ENCODE assay signal across 39 cellular contexts in the genomic region with DNA sequence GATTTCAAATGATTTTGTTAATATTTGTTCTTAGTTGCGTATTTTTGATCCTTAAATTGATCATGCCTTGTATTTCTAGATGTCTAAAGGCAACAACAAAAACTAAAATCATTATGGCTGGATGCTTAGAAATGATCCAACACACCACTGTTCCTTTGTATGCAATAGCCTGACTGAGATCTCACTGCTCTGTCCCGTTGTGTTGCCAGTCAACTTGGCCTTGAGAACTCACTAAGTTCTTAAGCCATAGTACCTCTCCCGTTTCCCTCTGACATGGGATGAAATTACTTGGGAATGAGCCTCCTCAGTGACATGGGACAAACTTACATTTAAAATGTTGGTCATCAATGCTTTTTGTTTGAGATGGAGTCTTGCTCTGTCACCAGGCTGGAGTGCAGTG.
"Had no signal": no experiment of that assay in that cellular context is flagged by ENCODE, and none has a peak within 500 bp of the region (broad histone marks: within the 10 kb centered on the region; RNA-seq: fewer than 3 reads in every experiment).

No MANE protein-coding gene starts in this region.

- H3K27ac ChIP-seq: ascending aorta, body of pancreas, brain microvascular endothelial cell, breast epithelium, cardiac muscle cell had no signal

- H3K27me3 Mint-ChIP-seq: activated naive CD4-positive, alpha-beta T cell treated with anti-CD3 and anti-CD28 coated beads, Interleukin-2, amount 50 U/mL, for 24 hours; activated naive CD8-positive, alpha-beta T cell; activated naive CD8-positive, alpha-beta T cell treated with anti-CD3 and anti-CD28 coated beads for 36 hours; brain had no signal

- H3K4me3 Mint-ChIP-seq: activated naive CD4-positive, alpha-beta T cell treated with anti-CD3 and anti-CD28 coated beads for 36 hours; activated naive CD4-positive, alpha-beta T cell treated with anti-CD3 and anti-CD28 coated beads, Interleukin-2, amount 10 ng/mL, durations not matched to agents 7 days and 5 days; activated naive CD4-positive, alpha-beta T cell treated with anti-CD3 and anti-CD28 coated beads, Interleukin-2, amount 50 U/mL, for 24 hours; activated naive CD8-positive, alpha-beta T cell; activated naive CD8-positive, alpha-beta T cell treated with anti-CD3 and anti-CD28 coated beads for 36 hours; activated naive CD8-positive, alpha-beta T cell treated with anti-CD3 and anti-CD28 coated beads, Interleukin-2, amount 10 ng/mL, durations not matched to agents 7 days and 5 days; activated naive CD8-positive, alpha-beta T cell treated with anti-CD3 and anti-CD28 coated beads, Interleukin-2, amount 50 U/mL, for 24 hours; activated T-cell treated with anti-CD3 and anti-CD28 coated beads, Interleukin-2, amount 50 U/mL, for 4 hours; activated T-cell treated with anti-CD3 and anti-CD28 coated beads, Interleukin-2, amount 50 U/mL, for 72 hours; activated T-helper 1 cell treated with anti-CD3 and anti-CD28 coated beads, Interleukin-12 subunit alpha, Interleukin-12 subunit beta, Interleukin-2, Interleukin-4 antibody, amounts not matched to agents 30 ng/mL and 10 ng/mL and 1 ng/mL, durations not matched to agents 14 hours and 24 hours and 36 hours; activated T-helper 17 cell treated with anti-CD3 and anti-CD28 coated beads, Interleukin-2, amount 50 U/mL, for 72 hours; brain; central memory CD8-positive, alpha-beta T cell had no signal

- H3K36me3 Mint-ChIP-seq: activated naive CD4-positive, alpha-beta T cell treated with anti-CD3 and anti-CD28 coated beads, Interleukin-2, amount 10 ng/mL, durations not matched to agents 7 days and 5 days; activated naive CD4-positive, alpha-beta T cell treated with anti-CD3 and anti-CD28 coated beads, Interleukin-2, amount 50 U/mL, for 24 hours; activated naive CD4-positive, alpha-beta T cell treated with anti-CD3 and anti-CD28 coated beads, Interleukin-2, amount 50 U/mL, for 72 hours; activated naive CD8-positive, alpha-beta T cell; activated naive CD8-positive, alpha-beta T cell treated with anti-CD3 and anti-CD28 coated beads for 36 hours; activated naive CD8-positive, alpha-beta T cell treated with anti-CD3 and anti-CD28 coated beads, Interleukin-2, amount 10 ng/mL, durations not matched to agents 7 days and 5 days; brain had no signal

- H3K27ac Mint-ChIP-seq: activated naive CD4-positive, alpha-beta T cell treated with anti-CD3 and anti-CD28 coated beads for 36 hours; activated naive CD4-positive, alpha-beta T cell treated with anti-CD3 and anti-CD28 coated beads, Interleukin-2, amount 10 ng/mL, durations not matched to agents 7 days and 5 days; activated naive CD4-positive, alpha-beta T cell treated with anti-CD3 and anti-CD28 coated beads, Interleukin-2, amount 50 U/mL, for 24 hours; activated naive CD4-positive, alpha-beta T cell treated with anti-CD3 and anti-CD28 coated beads, Interleukin-2, amount 50 U/mL, for 72 hours; activated naive CD8-positive, alpha-beta T cell; activated naive CD8-positive, alpha-beta T cell treated with anti-CD3 and anti-CD28 coated beads for 36 hours; activated naive CD8-positive, alpha-beta T cell treated with anti-CD3 and anti-CD28 coated beads, Interleukin-2, amount 10 ng/mL, durations not matched to agents 7 days and 5 days; activated naive CD8-positive, alpha-beta T cell treated with anti-CD3 and anti-CD28 coated beads, Interleukin-2, amount 50 U/mL, for 24 hours; activated T-cell treated with anti-CD3 and anti-CD28 coated beads, Interleukin-2, amount 50 U/mL, for 72 hours; activated T-helper 1 cell treated with anti-CD3 and anti-CD28 coated beads, Interleukin-12 subunit alpha, Interleukin-12 subunit beta, Interleukin-2, Interleukin-4 antibody, amounts not matched to agents 30 ng/mL and 10 ng/mL and 1 ng/mL, durations not matched to agents 14 hours and 24 hours and 36 hours; activated T-helper 17 cell treated with anti-CD3 and anti-CD28 coated beads, Interleukin-2, amount 50 U/mL, for 72 hours; activated T-helper 2 cell treated with anti-CD3 and anti-CD28 coated beads, Interferon-gamma antibody, Interleukin-2, Interleukin-4, amounts not matched to agents 10 μg/mL and 5 μg/mL and 100 μg/mL, durations not matched to agents 14 hours and 24 hours and 36 hours; brain had no signal

- H3K36me3 ChIP-seq: adrenal gland, ascending aorta, brain microvascular endothelial cell, breast epithelium, cardiac muscle cell had no signal

- ATAC-seq: activated naive CD4-positive, alpha-beta T cell treated with anti-CD3 and anti-CD28 coated beads, Interleukin-2, amount 50 U/mL, for 72 hours; activated naive CD8-positive, alpha-beta T cell treated with anti-CD3 and anti-CD28 coated beads, Interleukin-2, amount 50 U/mL, for 24 hours; activated T-cell treated with anti-CD3 and anti-CD28 coated beads, Interleukin-2, amount 50 U/mL, for 4 hours; activated T-cell treated with anti-CD3 and anti-CD28 coated beads, Interleukin-2, amount 50 U/mL, for 72 hours; activated T-helper 17 cell treated with anti-CD3 and anti-CD28 coated beads, Interleukin-2, amount 50 U/mL, for 72 hours; body of pancreas had no signal

- DNase-seq: activated effector memory CD4-positive, alpha-beta T cell treated with anti-CD3 and anti-CD28 coated beads, Interleukin-2, amount 50 U/mL, for 16 hours; activated effector memory CD4-positive, alpha-beta T cell treated with Interleukin-2 at 50 U/mL for 16 hours; activated gamma-delta T cell; activated gamma-delta T cell treated with Interleukin-2 at 50 U/mL for 16 hours; activated naive CD4-positive, alpha-beta T cell; activated naive CD4-positive, alpha-beta T cell treated with anti-CD3 and anti-CD28 coated beads for 36 hours; activated naive CD4-positive, alpha-beta T cell treated with anti-CD3 and anti-CD28 coated beads, Interleukin-2, amount 10 ng/mL, durations not matched to agents 7 days and 5 days; activated naive CD4-positive, alpha-beta T cell treated with anti-CD3 and anti-CD28 coated beads, Interleukin-2, amount 50 U/mL, for 16 hours; activated naive CD4-positive, alpha-beta T cell treated with Interleukin-2 at 50 U/mL for 16 hours; activated naive CD8-positive, alpha-beta T cell treated with anti-CD3 and anti-CD28 coated beads for 36 hours; activated naive CD8-positive, alpha-beta T cell treated with anti-CD3 and anti-CD28 coated beads, Interleukin-2, amount 10 ng/mL, durations not matched to agents 7 days and 5 days; activated naive CD8-positive, alpha-beta T cell treated with anti-CD3 and anti-CD28 coated beads, Interleukin-2, amount 50 U/mL, for 24 hours; activated T-cell treated with anti-CD3 and anti-CD28 coated beads, Interleukin-2, amount 50 U/mL, for 4 hours; activated T-cell treated with anti-CD3 and anti-CD28 coated beads, Interleukin-2, amount 50 U/mL, for 48 hours; activated T-cell treated with anti-CD3 and anti-CD28 coated beads, Interleukin-2, amount 50 U/mL, for 72 hours; amniotic stem cell; amygdala; anterior cingulate cortex; aorta; body of pancreas; brain microvascular endothelial cell; caudate nucleus; central memory CD4-positive, alpha-beta T cell; cerebellar nuclear complex had no signal

- H3K9me3 Mint-ChIP-seq: activated naive CD4-positive, alpha-beta T cell treated with anti-CD3 and anti-CD28 coated beads for 36 hours; activated naive CD4-positive, alpha-beta T cell treated with anti-CD3 and anti-CD28 coated beads, Interleukin-2, amount 10 ng/mL, durations not matched to agents 7 days and 5 days; activated naive CD4-positive, alpha-beta T cell treated with anti-CD3 and anti-CD28 coated beads, Interleukin-2, amount 50 U/mL, for 24 hours; activated naive CD4-positive, alpha-beta T cell treated with anti-CD3 and anti-CD28 coated beads, Interleukin-2, amount 50 U/mL, for 72 hours; activated naive CD8-positive, alpha-beta T cell treated with anti-CD3 and anti-CD28 coated beads for 36 hours; activated naive CD8-positive, alpha-beta T cell treated with anti-CD3 and anti-CD28 coated beads, Interleukin-2, amount 10 ng/mL, durations not matched to agents 7 days and 5 days; activated naive CD8-positive, alpha-beta T cell treated with anti-CD3 and anti-CD28 coated beads, Interleukin-2, amount 50 U/mL, for 24 hours; activated T-cell treated with anti-CD3 and anti-CD28 coated beads, Interleukin-2, amount 50 U/mL, for 4 hours; activated T-cell treated with anti-CD3 and anti-CD28 coated beads, Interleukin-2, amount 50 U/mL, for 72 hours; activated T-helper 1 cell treated with anti-CD3 and anti-CD28 coated beads, Interleukin-12 subunit alpha, Interleukin-12 subunit beta, Interleukin-2, Interleukin-4 antibody, amounts not matched to agents 30 ng/mL and 10 ng/mL and 1 ng/mL, durations not matched to agents 14 hours and 24 hours and 36 hours; activated T-helper 17 cell treated with anti-CD3 and anti-CD28 coated beads, Interleukin-2, amount 50 U/mL, for 72 hours; activated T-helper 2 cell treated with anti-CD3 and anti-CD28 coated beads, Interferon-gamma antibody, Interleukin-2, Interleukin-4, amounts not matched to agents 10 μg/mL and 5 μg/mL and 100 μg/mL, durations not matched to agents 14 hours and 24 hours and 36 hours; central memory CD8-positive, alpha-beta T cell had no signal

- FAIRE-seq: astrocyte, bronchial epithelial cell, colon had no signal

- H3K4me1 Mint-ChIP-seq: activated naive CD4-positive, alpha-beta T cell treated with anti-CD3 and anti-CD28 coated beads, Interleukin-2, amount 10 ng/mL, durations not matched to agents 7 days and 5 days; activated naive CD4-positive, alpha-beta T cell treated with anti-CD3 and anti-CD28 coated beads, Interleukin-2, amount 50 U/mL, for 24 hours; activated naive CD8-positive, alpha-beta T cell treated with anti-CD3 and anti-CD28 coated beads for 36 hours; activated naive CD8-positive, alpha-beta T cell treated with anti-CD3 and anti-CD28 coated beads, Interleukin-2, amount 10 ng/mL, durations not matched to agents 7 days and 5 days; activated T-helper 17 cell treated with anti-CD3 and anti-CD28 coated beads, Interleukin-2, amount 50 U/mL, for 72 hours; central memory CD8-positive, alpha-beta T cell had no signal

- H3K27me3 ChIP-seq: adrenal gland, ascending aorta, body of pancreas, brain microvascular endothelial cell, breast epithelium, cardiac muscle cell had no signal

- H3K4me3 ChIP-seq: adrenal gland, ascending aorta, body of pancreas, breast epithelium, cardiac muscle cell had no signal

- H3K9me3 ChIP-seq: adrenal gland, ascending aorta, body of pancreas, breast epithelium had no signal

- H3K4me1 ChIP-seq: adrenal gland, ascending aorta, body of pancreas, breast epithelium had no signal
